Comparison of ENCODE assay signal across 1 cellular context in genomic region chr16:4370151-4370550, GRCh38.
TF ChIP-seq lines count a peak whose summit lies in the region.

No MANE protein-coding gene starts in this region.

TF ChIP-seq in K562, 482 proteins besides CTCF, POLR2A, EP300 and RAD21:
- TF ChIP-seq NFYB (IDR thresholded peaks at IDR 0.05; ENCODE audit: extremely low read depth, insufficient read length) (no peak), STAG1 (CRISPR knock-in tag; IDR thresholded peaks at IDR 0.05; ENCODE audit: borderline replicate concordance) (no peak), THRB (CRISPR knock-in tag; conservative IDR thresholded peaks at IDR 0.05) (no peak), NELFE (IDR thresholded peaks at IDR 0.05; ENCODE audit: insufficient read depth, insufficient read length) (no peak), BCOR (IDR thresholded peaks at IDR 0.05) (no peak), MAFK (IDR thresholded peaks at IDR 0.05; ENCODE audit: low read length) (no peak), BHLHE40 (IDR thresholded peaks at IDR 0.05; ENCODE audit: low read length) (no peak), MYC (IDR thresholded peaks at IDR 0.05; ENCODE audit: low read depth, low read length) (no peak), MYC (CRISPR knock-in tag; IDR thresholded peaks at IDR 0.05; ENCODE audit: borderline replicate concordance, low read depth) (no peak), FUS (optimal IDR thresholded peaks at IDR 0.05; ENCODE audit: low read depth, low read length) (no peak), RBM25 (IDR thresholded peaks at IDR 0.05; ENCODE audit: low read depth, low read length, severe bottlenecking) (no peak)
- TF ChIP-seq, protein P1, sequence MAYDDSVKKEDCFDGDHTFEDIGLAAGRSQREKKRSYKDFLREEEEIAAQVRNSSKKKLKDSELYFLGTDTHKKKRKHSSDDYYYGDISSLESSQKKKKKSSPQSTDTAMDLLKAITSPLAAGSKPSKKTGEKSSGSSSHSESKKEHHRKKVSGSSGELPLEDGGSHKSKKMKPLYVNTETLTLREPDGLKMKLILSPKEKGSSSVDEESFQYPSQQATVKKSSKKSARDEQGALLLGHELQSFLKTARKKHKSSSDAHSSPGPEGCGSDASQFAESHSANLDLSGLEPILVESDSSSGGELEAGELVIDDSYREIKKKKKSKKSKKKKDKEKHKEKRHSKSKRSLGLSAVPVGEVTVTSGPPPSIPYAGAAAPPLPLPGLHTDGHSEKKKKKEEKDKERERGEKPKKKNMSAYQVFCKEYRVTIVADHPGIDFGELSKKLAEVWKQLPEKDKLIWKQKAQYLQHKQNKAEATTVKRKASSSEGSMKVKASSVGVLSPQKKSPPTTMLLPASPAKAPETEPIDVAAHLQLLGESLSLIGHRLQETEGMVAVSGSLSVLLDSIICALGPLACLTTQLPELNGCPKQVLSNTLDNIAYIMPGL (CRISPR knock-in tag; IDR thresholded peaks at IDR 0.05), result no peak
